In the genomic region with DNA sequence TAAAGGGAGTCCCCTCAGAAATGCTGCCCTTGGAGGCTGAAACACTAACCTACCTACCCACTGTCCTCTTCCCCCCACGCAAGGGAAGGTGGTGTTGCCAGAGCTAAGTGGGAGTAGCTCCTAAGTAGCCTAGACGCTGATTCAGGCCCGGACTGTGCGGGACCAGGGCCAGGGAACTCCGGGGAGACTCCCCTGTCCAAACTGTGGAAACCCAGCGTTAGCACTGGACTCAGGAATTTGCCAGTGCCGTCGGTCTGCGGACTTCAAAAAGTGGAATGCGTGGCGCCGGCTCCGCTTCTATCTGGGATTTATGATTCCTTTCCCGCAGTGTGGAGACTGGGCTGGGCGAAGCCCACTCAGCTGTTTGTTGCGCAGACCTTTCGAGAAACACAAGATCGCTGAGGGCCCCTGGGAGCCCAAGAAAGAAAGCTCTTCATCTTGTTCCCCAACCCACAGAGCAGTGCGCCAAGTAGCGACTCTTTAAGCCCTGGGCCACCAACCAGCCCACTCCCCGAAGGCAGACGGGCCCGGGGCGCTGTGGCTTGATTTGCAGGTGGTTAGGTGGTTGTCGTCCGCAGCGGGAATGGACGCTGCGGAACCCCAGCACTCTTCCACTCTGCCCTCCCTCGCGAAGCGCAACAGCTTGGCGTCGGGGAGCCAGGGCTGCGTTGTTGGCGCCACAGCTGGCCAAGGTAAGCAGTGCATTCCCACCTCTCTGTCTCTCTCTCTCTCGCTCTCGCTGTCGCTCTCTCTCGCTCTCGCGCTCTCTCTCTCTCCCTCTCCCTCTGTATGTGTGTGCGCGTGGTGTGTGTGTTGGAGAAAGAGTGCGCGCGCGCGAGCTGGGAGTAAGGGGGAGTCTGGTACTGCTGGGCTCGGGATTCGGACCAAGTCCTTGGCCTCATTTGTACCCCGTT, we compare ENCODE assay signal across 1 cellular context.
TF ChIP-seq lines count a peak whose summit lies in the region.

No MANE protein-coding gene starts in this region.

TF ChIP-seq in HepG2, 621 proteins besides CTCF, POLR2A, EP300 and RAD21 (continued from another document and continues in another):
- TF ChIP-seq, protein P1, sequence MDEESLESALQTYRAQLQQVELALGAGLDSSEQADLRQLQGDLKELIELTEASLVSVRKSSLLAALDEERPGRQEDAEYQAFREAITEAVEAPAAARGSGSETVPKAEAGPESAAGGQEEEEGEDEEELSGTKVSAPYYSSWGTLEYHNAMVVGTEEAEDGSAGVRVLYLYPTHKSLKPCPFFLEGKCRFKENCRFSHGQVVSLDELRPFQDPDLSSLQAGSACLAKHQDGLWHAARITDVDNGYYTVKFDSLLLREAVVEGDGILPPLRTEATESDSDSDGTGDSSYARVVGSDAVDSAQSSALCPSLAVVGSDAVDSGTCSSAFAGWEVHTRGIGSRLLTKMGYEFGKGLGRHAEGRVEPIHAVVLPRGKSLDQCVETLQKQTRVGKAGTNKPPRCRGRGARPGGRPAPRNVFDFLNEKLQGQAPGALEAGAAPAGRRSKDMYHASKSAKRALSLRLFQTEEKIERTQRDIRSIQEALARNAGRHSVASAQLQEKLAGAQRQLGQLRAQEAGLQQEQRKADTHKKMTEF (CRISPR knock-in tag; IDR thresholded peaks at IDR 0.05), result peak; percentile 24; the same call in 1 of the 2 replicates
- no peak for TF ChIP-seq SETDB1 (CRISPR knock-in tag; IDR thresholded peaks at IDR 0.05; ENCODE audit: borderline replicate concordance)
- 0 out of 2 replicates have a peak, but pooled peaks have one; percentile 44 for TF ChIP-seq HOXA3 (CRISPR knock-in tag; IDR thresholded peaks at IDR 0.05)
- peak; percentile 37; the same call in 1 of the 2 replicates for TF ChIP-seq ZNF263 (CRISPR knock-in tag; IDR thresholded peaks at IDR 0.05)
- peak; percentile 42; the same call in 1 of the 2 replicates for TF ChIP-seq MED1 (CRISPR knock-in tag; IDR thresholded peaks at IDR 0.05)
- TF ChIP-seq ZNF292 (CRISPR knock-in tag; IDR thresholded peaks at IDR 0.05; ENCODE audit: borderline replicate concordance, low read depth), result 0 out of 2 replicates have a peak, but pooled peaks have one; percentile 55
- 0 out of 2 replicates have a peak, but pooled peaks have one; percentile 35 for TF ChIP-seq REPIN1 (CRISPR knock-in tag; IDR thresholded peaks at IDR 0.05; ENCODE audit: borderline replicate concordance, low read depth)
- TF ChIP-seq HNRNPLL (IDR thresholded peaks at IDR 0.05; ENCODE audit: low read depth, low read length, poor library complexity, severe bottlenecking), result peak; percentile 83
- TF ChIP-seq POGZ (CRISPR knock-in tag; IDR thresholded peaks at IDR 0.05), result peak; percentile 62; the same call in 1 of the 2 replicates
- TF ChIP-seq, protein P2, sequence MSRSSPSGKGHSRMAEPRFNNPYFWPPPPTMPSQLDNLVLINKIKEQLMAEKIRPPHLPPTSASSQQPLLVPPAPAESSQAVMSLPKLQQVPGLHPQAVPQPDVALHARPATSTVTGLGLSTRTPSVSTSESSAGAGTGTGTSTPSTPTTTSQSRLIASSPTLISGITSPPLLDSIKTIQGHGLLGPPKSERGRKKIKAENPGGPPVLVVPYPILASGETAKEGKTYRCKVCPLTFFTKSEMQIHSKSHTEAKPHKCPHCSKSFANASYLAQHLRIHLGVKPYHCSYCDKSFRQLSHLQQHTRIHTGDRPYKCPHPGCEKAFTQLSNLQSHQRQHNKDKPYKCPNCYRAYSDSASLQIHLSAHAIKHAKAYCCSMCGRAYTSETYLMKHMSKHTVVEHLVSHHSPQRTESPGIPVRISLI (CRISPR knock-in tag; IDR thresholded peaks at IDR 0.05; ENCODE audit: borderline replicate concordance), result no peak
- TF ChIP-seq BCL6 (CRISPR knock-in tag; IDR thresholded peaks at IDR 0.05), result peak; percentile 25; the same call in 1 of the 2 replicates
- peak; percentile 53 for TF ChIP-seq STAG1 (CRISPR knock-in tag; IDR thresholded peaks at IDR 0.05)
- TF ChIP-seq, protein P3, sequence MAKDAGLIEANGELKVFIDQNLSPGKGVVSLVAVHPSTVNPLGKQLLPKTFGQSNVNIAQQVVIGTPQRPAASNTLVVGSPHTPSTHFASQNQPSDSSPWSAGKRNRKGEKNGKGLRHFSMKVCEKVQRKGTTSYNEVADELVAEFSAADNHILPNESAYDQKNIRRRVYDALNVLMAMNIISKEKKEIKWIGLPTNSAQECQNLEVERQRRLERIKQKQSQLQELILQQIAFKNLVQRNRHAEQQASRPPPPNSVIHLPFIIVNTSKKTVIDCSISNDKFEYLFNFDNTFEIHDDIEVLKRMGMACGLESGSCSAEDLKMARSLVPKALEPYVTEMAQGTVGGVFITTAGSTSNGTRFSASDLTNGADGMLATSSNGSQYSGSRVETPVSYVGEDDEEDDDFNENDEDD (CRISPR knock-in tag; IDR thresholded peaks at IDR 0.05; ENCODE audit: borderline replicate concordance), result peak; percentile 76; the same call in 1 of the 2 replicates
- TF ChIP-seq MAZ (IDR thresholded peaks at IDR 0.05; ENCODE audit: borderline replicate concordance, low read depth, low read length), result no peak
- no peak for TF ChIP-seq MAZ (CRISPR knock-in tag; IDR thresholded peaks at IDR 0.05; ENCODE audit: low read depth)
- TF ChIP-seq XRCC5 (optimal IDR thresholded peaks at IDR 0.05; ENCODE audit: low read length), result peak; percentile 84
- TF ChIP-seq CBX5 (CRISPR knock-in tag; IDR thresholded peaks at IDR 0.05; ENCODE audit: borderline replicate concordance), result peak; percentile 61; the same call in 1 of the 2 replicates
- TF ChIP-seq GABPA (IDR thresholded peaks at IDR 0.05; ENCODE audit: low read depth, low read length), result no peak
- peak; percentile 25; the same call in 1 of the 2 replicates for TF ChIP-seq GABPA (CRISPR knock-in tag; IDR thresholded peaks at IDR 0.05; ENCODE audit: low read depth)
- peak in 1 of 2 experiments; percentile 27; a peak in 1 of 4 replicates for TF ChIP-seq KLF16 (CRISPR knock-in tag; IDR thresholded peaks at IDR 0.05)
- TF ChIP-seq, protein P4, sequence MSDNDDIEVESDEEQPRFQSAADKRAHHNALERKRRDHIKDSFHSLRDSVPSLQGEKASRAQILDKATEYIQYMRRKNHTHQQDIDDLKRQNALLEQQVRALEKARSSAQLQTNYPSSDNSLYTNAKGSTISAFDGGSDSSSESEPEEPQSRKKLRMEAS (IDR thresholded peaks at IDR 0.05), result peak; percentile 64; the same call in 1 of the 2 replicates
- TF ChIP-seq SPEN (CRISPR knock-in tag; IDR thresholded peaks at IDR 0.05; ENCODE audit: low read depth), result peak; percentile 30; the same call in 1 of the 2 replicates
- TF ChIP-seq ATF7 (IDR thresholded peaks at IDR 0.05), result no peak
- no peak for TF ChIP-seq ATF7 (CRISPR knock-in tag; IDR thresholded peaks at IDR 0.05)
- TF ChIP-seq, protein P5, sequence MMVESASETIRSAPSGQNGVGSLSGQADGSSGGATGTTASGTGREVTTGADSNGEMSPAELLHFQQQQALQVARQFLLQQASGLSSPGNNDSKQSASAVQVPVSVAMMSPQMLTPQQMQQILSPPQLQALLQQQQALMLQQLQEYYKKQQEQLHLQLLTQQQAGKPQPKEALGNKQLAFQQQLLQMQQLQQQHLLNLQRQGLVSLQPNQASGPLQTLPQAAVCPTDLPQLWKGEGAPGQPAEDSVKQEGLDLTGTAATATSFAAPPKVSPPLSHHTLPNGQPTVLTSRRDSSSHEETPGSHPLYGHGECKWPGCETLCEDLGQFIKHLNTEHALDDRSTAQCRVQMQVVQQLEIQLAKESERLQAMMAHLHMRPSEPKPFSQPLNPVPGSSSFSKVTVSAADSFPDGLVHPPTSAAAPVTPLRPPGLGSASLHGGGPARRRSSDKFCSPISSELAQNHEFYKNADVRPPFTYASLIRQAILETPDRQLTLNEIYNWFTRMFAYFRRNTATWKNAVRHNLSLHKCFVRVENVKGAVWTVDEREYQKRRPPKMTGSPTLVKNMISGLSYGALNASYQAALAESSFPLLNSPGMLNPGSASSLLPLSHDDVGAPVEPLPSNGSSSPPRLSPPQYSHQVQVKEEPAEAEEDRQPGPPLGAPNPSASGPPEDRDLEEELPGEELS (CRISPR knock-in tag; IDR thresholded peaks at IDR 0.05), result peak; percentile 36; the same call in 1 of the 2 replicates
- TF ChIP-seq, protein P6, sequence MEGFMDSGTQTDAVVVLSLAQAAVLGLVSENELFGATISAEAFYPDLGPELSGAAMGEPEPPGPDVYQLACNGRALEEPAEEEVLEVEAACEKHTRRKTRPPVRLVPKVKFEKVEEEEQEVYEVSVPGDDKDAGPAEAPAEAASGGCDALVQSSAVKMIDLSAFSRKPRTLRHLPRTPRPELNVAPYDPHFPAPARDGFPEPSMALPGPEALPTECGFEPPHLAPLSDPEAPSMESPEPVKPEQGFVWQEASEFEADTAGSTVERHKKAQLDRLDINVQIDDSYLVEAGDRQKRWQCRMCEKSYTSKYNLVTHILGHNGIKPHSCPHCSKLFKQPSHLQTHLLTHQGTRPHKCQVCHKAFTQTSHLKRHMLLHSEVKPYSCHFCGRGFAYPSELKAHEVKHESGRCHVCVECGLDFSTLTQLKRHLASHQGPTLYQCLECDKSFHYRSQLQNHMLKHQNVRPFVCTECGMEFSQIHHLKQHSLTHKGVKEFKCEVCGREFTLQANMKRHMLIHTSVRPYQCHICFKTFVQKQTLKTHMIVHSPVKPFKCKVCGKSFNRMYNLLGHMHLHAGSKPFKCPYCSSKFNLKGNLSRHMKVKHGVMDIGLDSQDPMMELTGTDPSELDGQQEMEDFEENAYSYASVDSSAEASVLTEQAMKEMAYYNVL (CRISPR knock-in tag; IDR thresholded peaks at IDR 0.05; ENCODE audit: borderline replicate concordance), result peak; percentile 89; the same call in 1 of the 2 replicates
- TF ChIP-seq, protein P7, sequence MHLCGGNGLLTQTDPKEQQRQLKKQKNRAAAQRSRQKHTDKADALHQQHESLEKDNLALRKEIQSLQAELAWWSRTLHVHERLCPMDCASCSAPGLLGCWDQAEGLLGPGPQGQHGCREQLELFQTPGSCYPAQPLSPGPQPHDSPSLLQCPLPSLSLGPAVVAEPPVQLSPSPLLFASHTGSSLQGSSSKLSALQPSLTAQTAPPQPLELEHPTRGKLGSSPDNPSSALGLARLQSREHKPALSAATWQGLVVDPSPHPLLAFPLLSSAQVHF (CRISPR knock-in tag; IDR thresholded peaks at IDR 0.05), result no peak
- TF ChIP-seq, protein P8, sequence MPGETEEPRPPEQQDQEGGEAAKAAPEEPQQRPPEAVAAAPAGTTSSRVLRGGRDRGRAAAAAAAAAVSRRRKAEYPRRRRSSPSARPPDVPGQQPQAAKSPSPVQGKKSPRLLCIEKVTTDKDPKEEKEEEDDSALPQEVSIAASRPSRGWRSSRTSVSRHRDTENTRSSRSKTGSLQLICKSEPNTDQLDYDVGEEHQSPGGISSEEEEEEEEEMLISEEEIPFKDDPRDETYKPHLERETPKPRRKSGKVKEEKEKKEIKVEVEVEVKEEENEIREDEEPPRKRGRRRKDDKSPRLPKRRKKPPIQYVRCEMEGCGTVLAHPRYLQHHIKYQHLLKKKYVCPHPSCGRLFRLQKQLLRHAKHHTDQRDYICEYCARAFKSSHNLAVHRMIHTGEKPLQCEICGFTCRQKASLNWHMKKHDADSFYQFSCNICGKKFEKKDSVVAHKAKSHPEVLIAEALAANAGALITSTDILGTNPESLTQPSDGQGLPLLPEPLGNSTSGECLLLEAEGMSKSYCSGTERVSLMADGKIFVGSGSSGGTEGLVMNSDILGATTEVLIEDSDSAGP (CRISPR knock-in tag; IDR thresholded peaks at IDR 0.05; ENCODE audit: borderline replicate concordance), result 0 out of 2 replicates have a peak, but pooled peaks have one; percentile 22
- TF ChIP-seq, protein P9, sequence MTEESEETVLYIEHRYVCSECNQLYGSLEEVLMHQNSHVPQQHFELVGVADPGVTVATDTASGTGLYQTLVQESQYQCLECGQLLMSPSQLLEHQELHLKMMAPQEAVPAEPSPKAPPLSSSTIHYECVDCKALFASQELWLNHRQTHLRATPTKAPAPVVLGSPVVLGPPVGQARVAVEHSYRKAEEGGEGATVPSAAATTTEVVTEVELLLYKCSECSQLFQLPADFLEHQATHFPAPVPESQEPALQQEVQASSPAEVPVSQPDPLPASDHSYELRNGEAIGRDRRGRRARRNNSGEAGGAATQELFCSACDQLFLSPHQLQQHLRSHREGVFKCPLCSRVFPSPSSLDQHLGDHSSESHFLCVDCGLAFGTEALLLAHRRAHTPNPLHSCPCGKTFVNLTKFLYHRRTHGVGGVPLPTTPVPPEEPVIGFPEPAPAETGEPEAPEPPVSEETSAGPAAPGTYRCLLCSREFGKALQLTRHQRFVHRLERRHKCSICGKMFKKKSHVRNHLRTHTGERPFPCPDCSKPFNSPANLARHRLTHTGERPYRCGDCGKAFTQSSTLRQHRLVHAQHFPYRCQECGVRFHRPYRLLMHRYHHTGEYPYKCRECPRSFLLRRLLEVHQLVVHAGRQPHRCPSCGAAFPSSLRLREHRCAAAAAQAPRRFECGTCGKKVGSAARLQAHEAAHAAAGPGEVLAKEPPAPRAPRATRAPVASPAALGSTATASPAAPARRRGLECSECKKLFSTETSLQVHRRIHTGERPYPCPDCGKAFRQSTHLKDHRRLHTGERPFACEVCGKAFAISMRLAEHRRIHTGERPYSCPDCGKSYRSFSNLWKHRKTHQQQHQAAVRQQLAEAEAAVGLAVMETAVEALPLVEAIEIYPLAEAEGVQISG (CRISPR knock-in tag; IDR thresholded peaks at IDR 0.05), result peak; percentile 64
- TF ChIP-seq FOSL2 (CRISPR knock-in tag; IDR thresholded peaks at IDR 0.05), result 0 out of 2 replicates have a peak, but pooled peaks have one; percentile 18
- TF ChIP-seq ZNF768 (CRISPR knock-in tag; IDR thresholded peaks at IDR 0.05), result peak; percentile 48; the same call in 1 of the 2 replicates
- TF ChIP-seq TAF1 (CRISPR knock-in tag; IDR thresholded peaks at IDR 0.05), result no peak
- TF ChIP-seq NONO (IDR thresholded peaks at IDR 0.05), result no peak
- peak; percentile 80 for TF ChIP-seq NONO (CRISPR knock-in tag; conservative IDR thresholded peaks at IDR 0.05)
- no peak for TF ChIP-seq PHF8 (CRISPR knock-in tag; IDR thresholded peaks at IDR 0.05)
- peak; percentile 40; the same call in 1 of the 2 replicates for TF ChIP-seq GATAD2A (CRISPR knock-in tag; IDR thresholded peaks at IDR 0.05)
- TF ChIP-seq ZNF441 (CRISPR knock-in tag; IDR thresholded peaks at IDR 0.05; ENCODE audit: borderline replicate concordance), result 0 out of 2 replicates have a peak, but pooled peaks have one; percentile 18
- TF ChIP-seq TBX2 (CRISPR knock-in tag; IDR thresholded peaks at IDR 0.05; ENCODE audit: borderline replicate concordance), result peak; percentile 30; the same call in 1 of the 2 replicates
- TF ChIP-seq, protein P10, sequence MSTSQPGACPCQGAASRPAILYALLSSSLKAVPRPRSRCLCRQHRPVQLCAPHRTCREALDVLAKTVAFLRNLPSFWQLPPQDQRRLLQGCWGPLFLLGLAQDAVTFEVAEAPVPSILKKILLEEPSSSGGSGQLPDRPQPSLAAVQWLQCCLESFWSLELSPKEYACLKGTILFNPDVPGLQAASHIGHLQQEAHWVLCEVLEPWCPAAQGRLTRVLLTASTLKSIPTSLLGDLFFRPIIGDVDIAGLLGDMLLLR (CRISPR knock-in tag; IDR thresholded peaks at IDR 0.05), result no peak
- TF ChIP-seq ZNF790 (CRISPR knock-in tag; IDR thresholded peaks at IDR 0.05; ENCODE audit: borderline replicate concordance), result no peak
- TF ChIP-seq SP1 (IDR thresholded peaks at IDR 0.05), result no peak
- peak; percentile 30; the same call in 1 of the 2 replicates for TF ChIP-seq SP1 (CRISPR knock-in tag; IDR thresholded peaks at IDR 0.05)
- TF ChIP-seq HDAC2 (CRISPR knock-in tag; IDR thresholded peaks at IDR 0.05), result 0 out of 2 replicates have a peak, but pooled peaks have one; percentile 21
- TF ChIP-seq, protein P11, sequence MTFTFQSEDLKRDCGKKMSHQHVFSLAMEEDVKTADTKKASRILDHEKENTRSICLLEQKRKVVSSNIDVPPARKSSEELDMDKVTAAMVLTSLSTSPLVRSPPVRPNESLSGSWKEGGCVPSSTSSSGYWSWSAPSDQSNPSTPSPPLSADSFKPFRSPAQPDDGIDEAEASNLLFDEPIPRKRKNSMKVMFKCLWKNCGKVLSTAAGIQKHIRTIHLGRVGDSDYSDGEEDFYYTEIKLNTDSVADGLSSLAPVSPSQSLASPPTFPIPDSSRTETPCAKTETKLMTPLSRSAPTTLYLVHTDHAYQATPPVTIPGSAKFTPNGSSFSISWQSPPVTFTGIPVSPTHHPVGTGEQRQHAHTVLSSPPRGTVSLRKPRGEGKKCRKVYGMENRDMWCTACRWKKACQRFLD (CRISPR knock-in tag; IDR thresholded peaks at IDR 0.05; ENCODE audit: borderline replicate concordance), result no peak
